ENCODE assay signal across 8 cellular contexts in the genomic region with DNA sequence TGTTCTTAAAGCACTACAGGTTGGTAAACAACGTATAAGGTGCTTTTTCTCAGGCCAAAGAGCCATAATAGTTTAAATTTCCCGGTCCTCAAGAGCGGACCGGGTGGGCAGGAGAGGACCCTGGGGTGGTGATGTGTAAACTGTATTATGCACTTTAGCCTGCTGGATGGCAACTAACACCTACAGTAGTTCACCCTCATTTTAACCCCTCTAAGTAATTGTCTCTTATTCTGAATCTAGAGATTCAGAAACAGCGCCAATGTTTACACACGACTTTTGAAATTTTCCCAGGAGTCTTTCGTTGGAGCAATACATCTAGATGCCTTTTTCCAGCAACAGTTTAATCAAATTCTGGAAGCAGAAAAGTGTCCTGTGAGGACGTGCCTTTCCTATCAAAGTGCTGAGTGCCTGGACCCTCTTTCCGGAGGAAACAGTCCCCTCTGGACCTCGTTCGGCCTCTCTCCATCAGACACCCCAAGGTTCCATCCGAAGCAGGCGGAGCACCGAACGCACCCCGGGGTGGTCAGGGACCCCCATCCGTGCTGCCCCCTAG. TPM values are rescaled to one million over a fixed set of nuclear protein-coding genes. Genes with fewer than 3 reads are reported as not detected.
A peak's percentile ranks its signal among the peaks of the same experiment; 100 is the strongest.
DNase-seq lines count a peak whose midpoint lies in the region; ATAC-seq lines count a peak whose summit lies in the region.

No MANE protein-coding gene starts in this region.

- H3K36me3 ChIP-seq in iPS-18a (ENCODE audit: control insufficient read depth, low read depth, low read length) = no peaks in the 10 kb centered on the region

- peak overlapping the region; percentile 80 for H3K4me3 ChIP-seq in iPS-18a (ENCODE audit: low read length)

- CTCF ChIA-PET in activated CD8-positive, alpha-beta T cell treated with anti-CD3 and anti-CD28 coated beads, Interleukin-2, amount 10 ng/mL, durations not matched to agents 7 days and 5 days (lab: Charles Lee) = no interaction called here

- peaks cover 55% of the 10 kb centered on the region for H3K27me3 Mint-ChIP-seq in activated CD8-positive, alpha-beta T cell treated with anti-CD3 and anti-CD28 coated beads, Interleukin-2, amount 10 ng/mL, durations not matched to agents 7 days and 5 days (ENCODE audit: low read depth)
- H3K27me3 Mint-ChIP-seq in stimulated activated naive B cell treated with anti-CD40 and anti-IgM and Interleukin-4, amounts not matched to agents 10 μg/mL and 1 μg/mL and 100 μg/mL, for 72 hours = peaks cover 36 to 58% of the 10 kb centered on the region in 2 donors

- peaks cover 34% of the 10 kb centered on the region for H3K27me3 ChIP-seq in iPS-18a (ENCODE audit: control insufficient read depth, insufficient read depth, low read length)

- no peak overlapping the region for H3K27ac Mint-ChIP-seq in activated CD8-positive, alpha-beta T cell treated with anti-CD3 and anti-CD28 coated beads, Interleukin-2, amount 10 ng/mL, durations not matched to agents 7 days and 5 days
- no peak overlapping the region for H3K27ac Mint-ChIP-seq in stimulated activated naive B cell treated with anti-CD40 and anti-IgM and Interleukin-4, amounts not matched to agents 10 μg/mL and 1 μg/mL and 100 μg/mL, for 72 hours

- ATAC-seq in activated CD8-positive, alpha-beta T cell treated with anti-CD3 and anti-CD28 coated beads, Interleukin-2, amount 10 ng/mL, durations not matched to agents 7 days and 5 days = no peak
- no peak for ATAC-seq in stimulated activated naive B cell treated with anti-CD40 and anti-IgM and Interleukin-4, amounts not matched to agents 10 μg/mL and 1 μg/mL and 100 μg/mL, for 72 hours (replicated peaks)

- H3K36me3 Mint-ChIP-seq in activated CD8-positive, alpha-beta T cell treated with anti-CD3 and anti-CD28 coated beads, Interleukin-2, amount 10 ng/mL, durations not matched to agents 7 days and 5 days (ENCODE audit: low read depth) = no peaks in the 10 kb centered on the region
- no peaks in the 10 kb centered on the region for H3K36me3 Mint-ChIP-seq in stimulated activated naive B cell treated with anti-CD40 and anti-IgM and Interleukin-4, amounts not matched to agents 10 μg/mL and 1 μg/mL and 100 μg/mL, for 72 hours

- H3K9ac ChIP-seq in iPS-18a (ENCODE audit: low read length) = peak overlapping the region; percentile 84

- peak overlapping the region; percentile 45 for H3K4me3 Mint-ChIP-seq in activated CD8-positive, alpha-beta T cell treated with anti-CD3 and anti-CD28 coated beads, Interleukin-2, amount 10 ng/mL, durations not matched to agents 7 days and 5 days
- H3K4me3 Mint-ChIP-seq in stimulated activated naive B cell treated with anti-CD40 and anti-IgM and Interleukin-4, amounts not matched to agents 10 μg/mL and 1 μg/mL and 100 μg/mL, for 72 hours = peak overlapping the region; percentile 84 to 87

- no peak overlapping the region for H3K27ac ChIP-seq in iPS-18a (ENCODE audit: low read length)

- no peaks in the 10 kb centered on the region for H3K9me3 Mint-ChIP-seq in activated CD8-positive, alpha-beta T cell treated with anti-CD3 and anti-CD28 coated beads, Interleukin-2, amount 10 ng/mL, durations not matched to agents 7 days and 5 days (ENCODE audit: insufficient read depth)
- H3K9me3 Mint-ChIP-seq in stimulated activated naive B cell treated with anti-CD40 and anti-IgM and Interleukin-4, amounts not matched to agents 10 μg/mL and 1 μg/mL and 100 μg/mL, for 72 hours = no peaks in the 10 kb centered on the region

- peak; percentile 18 for DNase-seq in NCI-H510A treated with DMSO at 0.1 percent for 48 hours (lab: John Stamatoyannopoulos, UW)
- no peak for DNase-seq in NCI-H510A (lab: John Stamatoyannopoulos, UW)
- DNase-seq in activated CD8-positive, alpha-beta T cell treated with anti-CD3 and anti-CD28 coated beads, Interleukin-2, amount 10 ng/mL, durations not matched to agents 7 days and 5 days = no peak
- no peak for DNase-seq in stimulated activated naive B cell treated with anti-CD40 and anti-IgM and Interleukin-4, amounts not matched to agents 10 μg/mL and 1 μg/mL and 100 μg/mL, for 72 hours
- DNase-seq in superior temporal gyrus (ENCODE audit: extremely low spot score) = no peak
- DNase-seq in SIG-M5 treated with dmso at 0.1 percent for 504 hours (lab: John Stamatoyannopoulos, UW; ENCODE audit: unreplicated experiment) = no peak
- no peak for DNase-seq in Kasumi-1 (lab: John Stamatoyannopoulos, UW)

- peaks cover 4% of the 10 kb centered on the region for H3K4me1 ChIP-seq in iPS-18a (ENCODE audit: control insufficient read depth, low read depth, low read length)

- POLR2A ChIA-PET in activated CD8-positive, alpha-beta T cell treated with anti-CD3 and anti-CD28 coated beads, Interleukin-2, amount 10 ng/mL, durations not matched to agents 7 days and 5 days (lab: Charles Lee) = no interaction called here

- peaks cover 12% of the 10 kb centered on the region for H3K4me1 Mint-ChIP-seq in activated CD8-positive, alpha-beta T cell treated with anti-CD3 and anti-CD28 coated beads, Interleukin-2, amount 10 ng/mL, durations not matched to agents 7 days and 5 days (ENCODE audit: low read depth)
- peaks cover 6 to 14% of the 10 kb centered on the region in 2 donors for H3K4me1 Mint-ChIP-seq in stimulated activated naive B cell treated with anti-CD40 and anti-IgM and Interleukin-4, amounts not matched to agents 10 μg/mL and 1 μg/mL and 100 μg/mL, for 72 hours

- no peaks in the 10 kb centered on the region for H3K9me3 ChIP-seq in iPS-18a (ENCODE audit: control insufficient read depth, low read depth, low read length)

RNA-seq across cellular contexts. Expression of gene OCLN, which starts 0.7 kb away (rescaled TPM):
- total RNA-seq in activated CD8-positive, alpha-beta T cell treated with anti-CD3 and anti-CD28 coated beads, Interleukin-2, amount 10 ng/mL, durations not matched to agents 7 days and 5 days = 1 to 10 TPM; 1.3 to 2.2 TPM
